In the genomic region with DNA sequence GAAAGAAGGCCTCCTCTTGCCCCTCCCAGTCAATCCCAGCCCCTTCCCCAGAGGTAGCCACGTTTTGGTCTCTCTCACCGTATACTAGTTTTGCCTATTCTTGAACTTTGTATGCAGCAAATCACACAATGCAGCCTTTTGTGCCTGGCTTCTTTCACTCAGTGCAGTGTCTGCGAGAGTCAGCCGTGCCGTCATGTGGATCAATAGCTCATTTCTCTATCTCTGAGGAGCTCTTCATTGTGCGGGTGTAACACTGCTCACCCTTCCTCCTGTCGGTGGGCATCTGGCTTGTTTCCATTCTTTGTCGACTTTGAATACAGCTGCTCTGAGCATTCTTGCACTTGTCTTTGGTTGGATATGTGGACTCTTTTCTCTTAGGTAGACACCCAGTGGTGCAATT, we compare ENCODE assay signal across 15 cellular contexts.
"Had no signal": no experiment of that assay in that cellular context is flagged by ENCODE, and none has a peak within 500 bp of the region (broad histone marks: within the 10 kb centered on the region; RNA-seq: fewer than 3 reads in every experiment).

No MANE protein-coding gene starts in this region.

- ATAC-seq: activated CD8-positive, alpha-beta memory T cell treated with anti-CD3 and anti-CD28 coated beads, Interleukin-2, amount 10 ng/mL, durations not matched to agents 7 days and 5 days; left lung; natural killer cell treated with Interleukin-12 subunit alpha and Interleukin-12 subunit beta and Interleukin-15 and Interleukin-18, amount 100 ng/mL, for 72 hours; psoas muscle; T-helper 17 cell had no signal

- H3K9me3 Mint-ChIP-seq: activated naive CD4-positive, alpha-beta T cell treated with anti-CD3 and anti-CD28 coated beads, Interleukin-2, amount 50 U/mL, for 24 hours; activated T-cell treated with anti-CD3 and anti-CD28 coated beads, Interleukin-2, amount 50 U/mL, for 24 hours; memory B cell; natural killer cell treated with Interleukin-12 subunit alpha and Interleukin-12 subunit beta and Interleukin-15 and Interleukin-18, amount 100 ng/mL, for 72 hours had no signal

- H3K36me3 Mint-ChIP-seq: activated naive CD4-positive, alpha-beta T cell treated with anti-CD3 and anti-CD28 coated beads, Interleukin-2, amount 50 U/mL, for 24 hours; memory B cell; natural killer cell treated with Interleukin-12 subunit alpha and Interleukin-12 subunit beta and Interleukin-15 and Interleukin-18, amount 100 ng/mL, for 72 hours had no signal

- H3K9me3 ChIP-seq: adrenal gland, left lung, psoas muscle, thyroid gland, uterus had no signal

- DNase-seq: activated CD4-positive, alpha-beta T cell treated with anti-CD3 and anti-CD28 coated beads, Interleukin-2, amount 50 U/mL, for 48 hours; activated CD8-positive, alpha-beta memory T cell treated with anti-CD3 and anti-CD28 coated beads, Interleukin-2, amount 10 ng/mL, durations not matched to agents 7 days and 5 days; activated T-cell treated with anti-CD3 and anti-CD28 coated beads, Interleukin-2, amount 50 U/mL, for 24 hours; left lung; psoas muscle; stimulated activated CD4-positive, alpha-beta T cell treated with anti-CD3 and anti-CD28 coated beads, Interleukin-2, amount 100 ng/mL, for 24 hours; T-helper 17 cell; thyroid gland; uterus; WERI-Rb-1 had no signal

- H3K4me1 Mint-ChIP-seq: activated naive CD4-positive, alpha-beta T cell treated with anti-CD3 and anti-CD28 coated beads, Interleukin-2, amount 50 U/mL, for 24 hours had no signal

- H3K4me1 ChIP-seq: left lung, psoas muscle, thyroid gland, uterus had no signal

- H3K4me3 ChIP-seq: adrenal gland, left lung, psoas muscle, thyroid gland, uterus had no signal

- H3K27ac Mint-ChIP-seq: activated CD8-positive, alpha-beta memory T cell treated with anti-CD3 and anti-CD28 coated beads, Interleukin-2, amount 10 ng/mL, durations not matched to agents 7 days and 5 days; activated naive CD4-positive, alpha-beta T cell treated with anti-CD3 and anti-CD28 coated beads, Interleukin-2, amount 50 U/mL, for 24 hours; activated T-cell treated with anti-CD3 and anti-CD28 coated beads, Interleukin-2, amount 50 U/mL, for 24 hours; memory B cell; natural killer cell treated with Interleukin-12 subunit alpha and Interleukin-12 subunit beta and Interleukin-15 and Interleukin-18, amount 100 ng/mL, for 72 hours; T-helper 17 cell had no signal

- H3K36me3 ChIP-seq: adrenal gland, left lung, thyroid gland, uterus, WERI-Rb-1 had no signal

- H3K4me3 Mint-ChIP-seq: activated CD8-positive, alpha-beta memory T cell treated with anti-CD3 and anti-CD28 coated beads, Interleukin-2, amount 10 ng/mL, durations not matched to agents 7 days and 5 days; activated naive CD4-positive, alpha-beta T cell treated with anti-CD3 and anti-CD28 coated beads, Interleukin-2, amount 50 U/mL, for 24 hours; activated T-cell treated with anti-CD3 and anti-CD28 coated beads, Interleukin-2, amount 50 U/mL, for 24 hours; memory B cell; natural killer cell treated with Interleukin-12 subunit alpha and Interleukin-12 subunit beta and Interleukin-15 and Interleukin-18, amount 100 ng/mL, for 72 hours; T-helper 17 cell had no signal

- H3K27ac ChIP-seq: left lung, psoas muscle, thyroid gland, uterus, WERI-Rb-1 had no signal

- FAIRE-seq: islet of Langerhans had no signal

- H3K27me3 Mint-ChIP-seq: activated naive CD4-positive, alpha-beta T cell treated with anti-CD3 and anti-CD28 coated beads, Interleukin-2, amount 50 U/mL, for 24 hours; activated T-cell treated with anti-CD3 and anti-CD28 coated beads, Interleukin-2, amount 50 U/mL, for 24 hours; natural killer cell treated with Interleukin-12 subunit alpha and Interleukin-12 subunit beta and Interleukin-15 and Interleukin-18, amount 100 ng/mL, for 72 hours; T-helper 17 cell had no signal
